8 cellular contexts compared by ENCODE assay signal in genomic region chr1:39632491-39633417, GRCh38. TPM values are rescaled to one million over a fixed set of nuclear protein-coding genes. Genes with fewer than 3 reads are reported as not detected.
A peak's percentile ranks its signal among the peaks of the same experiment; 100 is the strongest.
DNase-seq lines count a peak whose midpoint lies in the region.

No MANE protein-coding gene starts in this region.

- H3K27me3 Mint-ChIP-seq in activated naive CD8-positive, alpha-beta T cell treated with anti-CD3 and anti-CD28 coated beads for 36 hours: peaks cover 34% of the 10 kb centered on the region

- no peaks in the 10 kb centered on the region for H3K36me3 Mint-ChIP-seq in activated naive CD8-positive, alpha-beta T cell treated with anti-CD3 and anti-CD28 coated beads for 36 hours

- no peak overlapping the region for H3K27ac ChIP-seq in iPS DF 6.9 (ENCODE audit: low read length)

- peaks cover 11% of the 10 kb centered on the region; the same call in 1 of the 2 replicates for H3K27me3 ChIP-seq in iPS DF 6.9 (ENCODE audit: control insufficient read depth, insufficient read depth, low read length)

- in situ Hi-C loops in KBM-7 (cut with MboI; ENCODE audit: low pct_unique_long_range_greater_than_20kb, low sequenced_read_pairs): no loop called here

- WGBS in iPS DF 6.9 (ENCODE audit: insufficient coverage, insufficient read length): no CpG with 5 or more reads among the region's 66 CpGs

- no peak overlapping the region for H3K27ac Mint-ChIP-seq in activated naive CD8-positive, alpha-beta T cell treated with anti-CD3 and anti-CD28 coated beads for 36 hours

- no peaks in the 10 kb centered on the region for H3K9me3 ChIP-seq in iPS DF 6.9 (ENCODE audit: control insufficient read depth, insufficient read depth, low read length)

- H3K9me3 Mint-ChIP-seq in activated naive CD8-positive, alpha-beta T cell treated with anti-CD3 and anti-CD28 coated beads for 36 hours: no peaks in the 10 kb centered on the region

- 0 out of 2 replicates have a peak, but pooled peaks cover 1% of the 10 kb centered on the region for H3K4me1 ChIP-seq in iPS DF 6.9 (ENCODE audit: control insufficient read depth, insufficient read depth, low read length)

- H3K4me1 Mint-ChIP-seq in activated naive CD8-positive, alpha-beta T cell treated with anti-CD3 and anti-CD28 coated beads for 36 hours: peaks cover 10% of the 10 kb centered on the region

- H3K36me3 ChIP-seq in iPS DF 6.9 (ENCODE audit: control insufficient read depth, insufficient read depth, low read length): no peaks in the 10 kb centered on the region

- H3K4me3 ChIP-seq in iPS DF 6.9 (ENCODE audit: low read length) (peak overlapping the region; percentile 37; the same call in 1 of the 2 replicates), skeletal muscle cell (ENCODE audit: low read depth, low read length) (peak overlapping the region; percentile 22)

- DNase-seq in GM04504 (ENCODE audit: low read depth) (peak; percentile 38), astrocyte of the hippocampus (ENCODE audit: low read depth, low spot score) (peak; percentile 80), iPS DF 6.9 (ENCODE audit: low read depth, low spot score) (no peak), skeletal muscle cell (ENCODE audit: low read depth) (no peak), NCI-H526 treated with DMSO at 0.1 percent for 48 hours (lab: John Stamatoyannopoulos, UW) (no peak), KBM-7 (no peak), SK-N-DZ (ENCODE audit: low spot score) (no peak)
- no peak for DNase-seq in activated naive CD8-positive, alpha-beta T cell treated with anti-CD3 and anti-CD28 coated beads for 36 hours

- no peak overlapping the region for H3K4me3 Mint-ChIP-seq in activated naive CD8-positive, alpha-beta T cell treated with anti-CD3 and anti-CD28 coated beads for 36 hours

RNA-seq across cellular contexts. Expression of gene HEYL, which starts 6.7 kb away (rescaled TPM):
- 0.80 and 0.92 TPM in 2 replicates for polyA plus RNA-seq in SK-N-DZ (2014; cell fraction: cytosol; rRNA removed)
- 0.82 and 0.85 TPM in 2 replicates for polyA plus RNA-seq in SK-N-DZ (2014; cell fraction: nucleus; rRNA removed)
- total RNA-seq in activated naive CD8-positive, alpha-beta T cell treated with anti-CD3 and anti-CD28 coated beads for 36 hours: under 1 TPM; 0.08 to 0.26 TPM

RNA-seq across cellular contexts. Expression of gene NT5C1A, which starts 39.2 kb away (rescaled TPM):
- polyA plus RNA-seq in SK-N-DZ (2014; cell fraction: cytosol; rRNA removed): 0.22 and 0.23 TPM in 2 replicates
- not detected in 2 replicates for polyA plus RNA-seq in SK-N-DZ (2014; cell fraction: nucleus; rRNA removed)
- under 1 TPM in 1 of 2 experiments, not detected in 1; 0.32 TPM for total RNA-seq in activated naive CD8-positive, alpha-beta T cell treated with anti-CD3 and anti-CD28 coated beads for 36 hours

RNA-seq across cellular contexts. Expression of gene PABPC4, which starts 56.2 kb away (rescaled TPM):
- polyA plus RNA-seq in SK-N-DZ (2014; cell fraction: cytosol; rRNA removed): 77.2 and 94.8 TPM in 2 replicates
- 230 and 407 TPM in 2 replicates for polyA plus RNA-seq in SK-N-DZ (2014; cell fraction: nucleus; rRNA removed)
- total RNA-seq in activated naive CD8-positive, alpha-beta T cell treated with anti-CD3 and anti-CD28 coated beads for 36 hours: 100 to 1,000 TPM; 445 to 490 TPM

RNA-seq across cellular contexts. Expression of gene HPCAL4, which starts 58.5 kb away (rescaled TPM):
- 0.14 and 0.59 TPM in 2 replicates for polyA plus RNA-seq in SK-N-DZ (2014; cell fraction: cytosol; rRNA removed)
- polyA plus RNA-seq in SK-N-DZ (2014; cell fraction: nucleus; rRNA removed): 0.05 and 0.17 TPM in 2 replicates
- total RNA-seq in activated naive CD8-positive, alpha-beta T cell treated with anti-CD3 and anti-CD28 coated beads for 36 hours: 1 to 10 TPM; 1.8 to 2.2 TPM

Comparison
In these comparisons a context has a peak if more than half of its experiments do, and no peak if none do; other contexts are left out.
1. DNase-seq: peak in GM04504 (single experiment) and astrocyte of the hippocampus (single experiment); none in iPS DF 6.9 (single experiment), skeletal muscle cell (single experiment), NCI-H526 treated with DMSO at 0.1 percent for 48 hours (single experiment), KBM-7 (single experiment), SK-N-DZ (single experiment) and activated naive CD8-positive, alpha-beta T cell treated with anti-CD3 and anti-CD28 coated beads for 36 hours (single experiment).